8 cellular contexts compared by ENCODE assay signal in the genomic region with DNA sequence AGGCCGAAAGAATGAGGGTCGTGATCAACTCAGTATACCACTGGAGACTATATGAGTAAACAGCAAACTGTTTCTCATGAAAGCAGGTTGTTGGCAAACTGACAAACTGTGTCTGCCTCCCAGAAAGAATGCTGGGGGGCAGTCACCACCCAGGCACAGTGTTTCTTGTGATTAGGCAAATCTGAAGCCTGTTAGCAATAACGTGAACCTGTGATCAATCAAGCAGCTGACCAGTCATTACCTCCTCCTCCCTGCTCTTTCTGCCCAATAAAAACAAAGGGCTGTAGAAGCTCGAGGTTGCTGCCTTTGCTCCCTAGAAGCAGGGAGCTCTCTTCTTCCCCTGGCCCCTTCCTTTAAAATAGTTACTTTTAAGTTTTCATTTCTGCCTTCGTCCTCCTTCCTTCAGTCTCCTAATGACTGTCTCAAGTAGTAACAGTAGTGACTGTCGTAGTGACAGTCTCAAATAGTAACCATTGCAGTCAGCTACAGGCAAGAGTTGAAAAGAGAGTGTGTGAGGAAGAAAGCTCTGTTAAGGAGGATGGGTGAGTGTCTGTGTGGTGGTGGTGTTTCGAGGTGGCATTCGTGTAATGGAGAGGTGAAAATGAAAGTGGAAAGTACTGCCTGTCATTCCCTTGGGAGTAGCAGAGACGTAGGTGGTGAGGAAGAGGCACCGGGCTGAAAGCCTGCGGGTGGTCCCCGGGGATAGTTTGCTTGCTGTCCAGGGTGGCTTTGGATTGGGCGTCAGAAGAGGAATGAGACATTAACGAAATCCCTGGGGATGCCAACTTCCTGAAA. TPM values are rescaled to one million over a fixed set of nuclear protein-coding genes. Genes with fewer than 3 reads are reported as not detected.
DNase-seq lines count a peak whose midpoint lies in the region; ATAC-seq and TF ChIP-seq lines count a peak whose summit lies in the region.

No MANE protein-coding gene starts in this region.

- TF ChIP-seq POLR2A in right lobe of liver (IDR thresholded peaks at IDR 0.05) = no peak

- 31% methylated on average over 12 of the region's 14 CpGs for WGBS in right lobe of liver (ENCODE audit: insufficient coverage, low coverage, low lambda C conversion rate, missing lambda C conversion rate)

- POLR2A ChIA-PET in HEK293T (lab: Yijun Ruan, JAX) = no interaction called here

- TF ChIP-seq CTCF in right lobe of liver (IDR thresholded peaks at IDR 0.05) = no peak

- H3K27ac ChIP-seq in SJSA1 (peak overlapping the region; percentile 77), right lobe of liver (no peak overlapping the region)

- no peaks in the 10 kb centered on the region for H3K9me3 ChIP-seq in SJSA1 (replicated peaks)
- H3K9me3 ChIP-seq in right lobe of liver = no peaks in the 10 kb centered on the region

- CTCF ChIA-PET in HEK293T (lab: Yijun Ruan, JAX) = interaction anchor here (0.6 to 1.0 kb wide), 3 partner anchors 17 to 459 kb away, joined by 3 to 4 read pairs (median 4); no protein-coding TSS in a partner anchor

- DNase-seq in SJSA1 (ENCODE audit: low read depth in 1 of 2, low spot score in 2 of 2) = peak; percentile 78 to 87
- no peak for DNase-seq in right lobe of liver
- DNase-seq in islet precursor cell = no peak
- no peak for DNase-seq in HEK293T (ENCODE audit: extremely low spot score)
- DNase-seq in middle frontal gyrus (ENCODE audit: extremely low spot score, low spot score) = no peak
- no peak for DNase-seq in posterior vena cava (ENCODE audit: low spot score)

- ATAC-seq in GM18873 (IDR thresholded peaks at IDR 0.05; ENCODE audit: low FRiP score, unreplicated experiment) = peak; percentile 54
- peak; percentile 53 for ATAC-seq in HG02938 (IDR thresholded peaks at IDR 0.05; ENCODE audit: unreplicated experiment)
- ATAC-seq in right lobe of liver = peak; percentile 53 to 71 (median 63)

- H3K4me3 ChIP-seq in SJSA1 (peak overlapping the region; percentile 39), right lobe of liver (peak overlapping the region; percentile 3 to 41 (median 14))

- H3K36me3 ChIP-seq in SJSA1 (no peaks in the 10 kb centered on the region), right lobe of liver (no peaks in the 10 kb centered on the region)

- H3K27me3 ChIP-seq in SJSA1 (replicated peaks) = no peaks in the 10 kb centered on the region
- H3K27me3 ChIP-seq in right lobe of liver = no peaks in the 10 kb centered on the region

- H3K4me1 ChIP-seq in SJSA1 (replicated peaks) = peaks cover 17% of the 10 kb centered on the region
- no peaks in the 10 kb centered on the region for H3K4me1 ChIP-seq in right lobe of liver

- intact Hi-C loops in right lobe of liver (cut with DNase I) (no loop called here), posterior vena cava (cut with DNase I) (no loop called here)

TF ChIP-seq in HEK293T, 16 proteins besides CTCF, POLR2A, EP300 and RAD21:
- TF ChIP-seq TARDBP (IDR thresholded peaks at IDR 0.05) (no peak), ARNT (IDR thresholded peaks at IDR 0.05) (no peak), SUZ12 (IDR thresholded peaks at IDR 0.05) (no peak), FOXA1 (IDR thresholded peaks at IDR 0.05) (no peak), FOXM1 (IDR thresholded peaks at IDR 0.05; ENCODE audit: borderline replicate concordance) (no peak), LEF1 (IDR thresholded peaks at IDR 0.05; ENCODE audit: borderline replicate concordance) (no peak), ZNF384 (IDR thresholded peaks at IDR 0.05) (no peak), HDGF (IDR thresholded peaks at IDR 0.05; ENCODE audit: borderline replicate concordance) (no peak), NFRKB (IDR thresholded peaks at IDR 0.05) (no peak)

RNA-seq across cellular contexts. Expression of a gene that starts 14.5 kb away (rescaled TPM):
- 2.9 and 10.0 TPM in 2 replicates for total RNA-seq in SJSA1 (2014; rRNA removed; shearing (Covaris generic))
- total RNA-seq in right lobe of liver = 1 to 10 TPM; 2.2 to 4.1 (median 2.7) TPM
- total RNA-seq in posterior vena cava = 1 to 10 TPM; 1.5 to 1.7 TPM

Comparison
In these comparisons a context has a peak if more than half of its experiments do, and no peak if none do; other contexts are left out.
1. DNase-seq: peak in SJSA1 (2 of 2); none in right lobe of liver (0 of 3), islet precursor cell (single experiment), HEK293T (single experiment), middle frontal gyrus (single experiment) and posterior vena cava (single experiment).
2. Peak in every context shown above with its lines, with median percentiles within 50 percentile points of each other: ATAC-seq.